ENCODE assay signal across 14 cellular contexts in genomic region chr9:134226221-134226930, GRCh38.
DNase-seq lines count a peak whose midpoint lies in the region; ATAC-seq, FAIRE-seq and TF ChIP-seq lines count a peak whose summit lies in the region.
"Had no signal": no experiment of that assay in that cellular context is flagged by ENCODE, and none has a peak within 500 bp of the region (broad histone marks: within the 10 kb centered on the region; RNA-seq: fewer than 3 reads in every experiment).

No MANE protein-coding gene starts in this region.

- WGBS in HepG2 (ENCODE audit: low lambda C conversion rate) = 40% methylated on average over 1 of the region's 27 CpGs
- WGBS in testis, 2 donors = 74 to 85% methylated on average over 16 to 27 of the region's 27 CpGs

- H3K27ac ChIP-seq in HepG2 (ENCODE audit: extremely low read length, insufficient read depth, low read length) = no peak overlapping the region
- H3K27ac ChIP-seq in testis = no peak overlapping the region
- H3K27ac ChIP-seq: KMS-11, neutrophil, uterus had no signal

- no peak overlapping the region for H3K4me3 Mint-ChIP-seq in chondrocyte (ENCODE audit: unreplicated experiment)
- H3K4me3 Mint-ChIP-seq: activated naive CD8-positive, alpha-beta T cell had no signal

- no peak overlapping the region for H3K9ac ChIP-seq in HepG2 (ENCODE audit: insufficient read depth, low read depth, low read length)
- H3K9ac ChIP-seq: KMS-11 had no signal

- no peaks in the 10 kb centered on the region for H3K36me3 Mint-ChIP-seq in chondrocyte (ENCODE audit: low read depth)
- H3K36me3 Mint-ChIP-seq: activated naive CD8-positive, alpha-beta T cell had no signal

- CTCF ChIA-PET in HepG2 (lab: Yijun Ruan, JAX; ENCODE audit: low intra/inter-chr PET ratio, low total read pairs) = no interaction called here
- CTCF ChIA-PET in GM10248 (lab: Yijun Ruan, JAX) = interaction anchor here (1.2 kb wide), 1 partner anchor 9 kb away, joined by 5 read pairs; no protein-coding TSS in a partner anchor

- peaks cover 12% of the 10 kb centered on the region for H3K4me1 Mint-ChIP-seq in chondrocyte (ENCODE audit: low read depth)

- H3K36me3 ChIP-seq in HepG2 (replicated peaks in 1 of 2; ENCODE audit: control insufficient read depth in 1 of 2, insufficient read depth in 2 of 2, low read length in 2 of 2) (no peaks in the 10 kb centered on the region), testis (ENCODE audit: low read depth, missing control alignments) (no peaks in the 10 kb centered on the region)
- H3K36me3 ChIP-seq: neutrophil, uterus had no signal

- peak; percentile 66 for FAIRE-seq in HepG2 (lab: Jason Lieb, UNC)

- no peaks in the 10 kb centered on the region for H4K20me1 ChIP-seq in HepG2 (ENCODE audit: insufficient read depth, low read length)

- TF ChIP-seq RAD21 in HepG2 (CRISPR knock-in tag; IDR thresholded peaks at IDR 0.05) = no peak

- no TSS peak for BruUV-seq in HepG2 (replicated peaks; lab: Mats Ljungman, UMichigan)

- peaks cover 20 to 64% of the 10 kb centered on the region in 2 experiments for H3K27me3 ChIP-seq in HepG2 (ENCODE audit: control insufficient read depth in 1 of 2, insufficient read depth in 2 of 2, low read length in 2 of 2)
- no peaks in the 10 kb centered on the region for H3K27me3 ChIP-seq in testis
- H3K27me3 ChIP-seq: uterus had no signal

- H3K27ac Mint-ChIP-seq in chondrocyte (ENCODE audit: unreplicated experiment) = no peak overlapping the region
- H3K27ac Mint-ChIP-seq: activated naive CD8-positive, alpha-beta T cell had no signal

- H3K27me3 Mint-ChIP-seq in chondrocyte (ENCODE audit: low read depth) = peaks cover 8% of the 10 kb centered on the region
- H3K27me3 Mint-ChIP-seq: activated naive CD8-positive, alpha-beta T cell had no signal

- TF ChIP-seq EP300 in HepG2 (IDR thresholded peaks at IDR 0.05; ENCODE audit: low read depth in 2 of 2, low read length in 2 of 2) (peak in 1 of 2 experiments; percentile 37; a peak in 1 of 4 replicates), HepG2 (CRISPR knock-in tag; IDR thresholded peaks at IDR 0.05; ENCODE audit: borderline replicate concordance) (no peak)

- POLR2A ChIA-PET in HepG2 (lab: Yijun Ruan, JAX) (no interaction called here), GM10248 (lab: Yijun Ruan, JAX) (no interaction called here)

- ATAC-seq in HepG2 (peak; percentile 62), GM19395 (IDR thresholded peaks at IDR 0.05; ENCODE audit: unreplicated experiment) (no peak)

- H3K4me1 ChIP-seq in HepG2 (ENCODE audit: insufficient read depth, low read length) (peaks cover 73% of the 10 kb centered on the region), testis (peaks cover 9% of the 10 kb centered on the region)

- H3K79me2 ChIP-seq in HepG2 (ENCODE audit: insufficient read depth, low read length) = no peaks in the 10 kb centered on the region

- DNase-seq in AG08395 (ENCODE audit: low spot score) (peak; percentile 77), M059J (ENCODE audit: low read depth) (peak; percentile 18), chondrocyte (ENCODE audit: low spot score) (peak; percentile 86), HepG2 (ENCODE audit: low spot score) (peak; percentile 83), inferior parietal cortex (ENCODE audit: extremely low spot score) (no peak), testis (no peak), GM10248 (ENCODE audit: extremely low spot score) (no peak)
- DNase-seq: NCI-H2081 treated with DMSO at 0.1 percent for 48 hours; stimulated activated CD4-positive, alpha-beta T cell treated with anti-CD3 and anti-CD28 coated beads, Interleukin-12 subunit alpha, Interleukin-12 subunit beta, amount 100 ng/mL, for 4 hours had no signal

- TF ChIP-seq POLR2A in HepG2 (IDR thresholded peaks at IDR 0.05; ENCODE audit: insufficient read depth in 1 of 2, low read depth in 2 of 2, low read length in 2 of 2) (no peak), testis (IDR thresholded peaks at IDR 0.05) (no peak)

- H3K9me3 ChIP-seq in HepG2 (ENCODE audit: low read length) = no peaks in the 10 kb centered on the region
- no peaks in the 10 kb centered on the region for H3K9me3 ChIP-seq in testis
- H3K9me3 ChIP-seq: neutrophil, uterus had no signal

- TF ChIP-seq CTCF in chondrocyte (IDR thresholded peaks at IDR 0.05) (no peak), HepG2 (CRISPR knock-in tag; IDR thresholded peaks at IDR 0.05) (no peak), testis (IDR thresholded peaks at IDR 0.05) (no peak), GM10248 (IDR thresholded peaks at IDR 0.05; ENCODE audit: control extremely low read depth, extremely low read depth, low read depth, missing control alignments) (no peak)

- H2AFZ ChIP-seq in HepG2 (ENCODE audit: low read length) = no peak overlapping the region

- peak overlapping the region; percentile 28 for H3K4me2 ChIP-seq in HepG2 (ENCODE audit: low read depth, low read length)
- H3K4me2 ChIP-seq: KMS-11 had no signal

- no peaks in the 10 kb centered on the region for H3K9me3 Mint-ChIP-seq in chondrocyte (ENCODE audit: low read depth)

- intact Hi-C loops in HepG2 (cut with micrococcal nuclease; ENCODE audit: unreplicated experiment) = no loop called here
- intact Hi-C loops in testis (cut with DNase I; ENCODE audit: low total_unique reads) = no loop called here

- H3K4me3 ChIP-seq in HepG2 (replicated peaks in 1 of 3; ENCODE audit: insufficient read depth in 1 of 3, low read depth in 2 of 3, low read length in 3 of 3) (peak overlapping the region in 1 of 3 experiments; percentile 9; a peak in 1 of 6 replicates), testis (no peak overlapping the region)
- H3K4me3 ChIP-seq: uterus had no signal

- in situ Hi-C loops in HepG2 (cut with HindIII; ENCODE audit: extremely low pct_ligation_motif_present, low pct_unique_long_range_greater_than_20kb) = no loop called here

TF ChIP-seq in HepG2, 621 proteins besides CTCF, POLR2A, EP300 and RAD21 (continues in another document):
- no peak for TF ChIP-seq LCORL (IDR thresholded peaks at IDR 0.05)
- TF ChIP-seq LCORL (CRISPR knock-in tag; IDR thresholded peaks at IDR 0.05) = peak; percentile 46; the same call in 1 of the 2 replicates
- no peak for TF ChIP-seq SETDB1 (CRISPR knock-in tag; IDR thresholded peaks at IDR 0.05; ENCODE audit: borderline replicate concordance)
- no peak for TF ChIP-seq ZNF558 (CRISPR knock-in tag; IDR thresholded peaks at IDR 0.05; ENCODE audit: borderline replicate concordance)
- TF ChIP-seq PHF21A (CRISPR knock-in tag; IDR thresholded peaks at IDR 0.05) = peak; percentile 73
- TF ChIP-seq GABPB1 (CRISPR knock-in tag; IDR thresholded peaks at IDR 0.05) = peak; percentile 34; the same call in 1 of the 2 replicates
- TF ChIP-seq FOXA3 (CRISPR knock-in tag; IDR thresholded peaks at IDR 0.05) = 0 out of 2 replicates have a peak, but pooled peaks have one; percentile 26
- no peak for TF ChIP-seq NCOA1 (CRISPR knock-in tag; IDR thresholded peaks at IDR 0.05)
- no peak for TF ChIP-seq THAP8 (CRISPR knock-in tag; IDR thresholded peaks at IDR 0.05; ENCODE audit: borderline replicate concordance)
- TF ChIP-seq KDM6A (CRISPR knock-in tag; IDR thresholded peaks at IDR 0.05; ENCODE audit: low read depth) = 0 out of 2 replicates have a peak, but pooled peaks have one; percentile 18
- peak; percentile 69 for TF ChIP-seq ZNF687 (CRISPR knock-in tag; IDR thresholded peaks at IDR 0.05)
- TF ChIP-seq KMT2B (CRISPR knock-in tag; IDR thresholded peaks at IDR 0.05) = 0 out of 2 replicates have a peak, but pooled peaks have one; percentile 25

Comparison
In these comparisons a context has a peak if more than half of its experiments do, and no peak if none do; other contexts are left out.
1. DNase-seq: peak in AG08395 (single experiment), M059J (single experiment), chondrocyte (single experiment) and HepG2 (single experiment); none in inferior parietal cortex (single experiment), testis (single experiment) and GM10248 (single experiment).